ENCODE assay signal across 17 cellular contexts in genomic region chr13:47256618-47257017, GRCh38.
A peak's percentile ranks its signal among the peaks of the same experiment; 100 is the strongest.
DNase-seq lines count a peak whose midpoint lies in the region; ATAC-seq and TF ChIP-seq lines count a peak whose summit lies in the region.
"Had no signal": no experiment of that assay in that cellular context is flagged by ENCODE, and none has a peak within 500 bp of the region (broad histone marks: within the 10 kb centered on the region; RNA-seq: fewer than 3 reads in every experiment).

No MANE protein-coding gene starts in this region.

- peak; percentile 90 for ATAC-seq in RWPE2 (ENCODE audit: low read depth)
- no peak for ATAC-seq in GM18867 (IDR thresholded peaks at IDR 0.05; ENCODE audit: unreplicated experiment)
- ATAC-seq in GM21515 (IDR thresholded peaks at IDR 0.05; ENCODE audit: unreplicated experiment) = no peak
- ATAC-seq: activated CD8-positive, alpha-beta memory T cell treated with anti-CD3 and anti-CD28 coated beads, Interleukin-2, amount 10 ng/mL, durations not matched to agents 7 days and 5 days; stimulated activated naive CD8-positive, alpha-beta T cell treated with anti-CD3 and anti-CD28 coated beads, Interleukin-15, amount 100 ng/mL, for 72 hours had no signal

- H3K36me3 ChIP-seq in RWPE2 (ENCODE audit: low read depth) (no peaks in the 10 kb centered on the region), MM.1S (replicated peaks; ENCODE audit: insufficient read depth, low read length) (no peaks in the 10 kb centered on the region)
- H3K36me3 ChIP-seq: cardiac muscle cell, ovary had no signal

- no peaks in the 10 kb centered on the region for H3K27me3 ChIP-seq in RWPE2 (ENCODE audit: insufficient read depth, poor library complexity, severe bottlenecking)
- no peaks in the 10 kb centered on the region for H3K27me3 ChIP-seq in MM.1S (replicated peaks; ENCODE audit: insufficient read depth, low read length)
- H3K27me3 ChIP-seq: ovary had no signal

- H3K27ac ChIP-seq in RWPE2 (ENCODE audit: poor library complexity, severe bottlenecking) (no peak overlapping the region), MM.1S (ENCODE audit: low read length) (no peak overlapping the region)
- H3K27ac ChIP-seq: cardiac muscle cell, ovary had no signal

- H4K20me1 ChIP-seq in MM.1S (ENCODE audit: insufficient read depth, low read length) = no peaks in the 10 kb centered on the region

- H3K4me2 ChIP-seq in MM.1S (ENCODE audit: low read depth, low read length) = no peak overlapping the region

- no peak overlapping the region for H3K9ac ChIP-seq in MM.1S (ENCODE audit: low read length)

- TF ChIP-seq CTCF in RWPE2 (IDR thresholded peaks at IDR 0.05; ENCODE audit: poor library complexity, severe bottlenecking) (no peak), fibroblast of mammary gland (conservative IDR thresholded peaks at IDR 0.05; ENCODE audit: control insufficient read depth, insufficient read depth, low read depth, low read length) (no peak), MM.1S (IDR thresholded peaks at IDR 0.05; ENCODE audit: low read length) (no peak)

- H3F3A ChIP-seq in MM.1S (ENCODE audit: insufficient read depth, low read length) = no peaks in the 10 kb centered on the region

- DNase-seq in A172 (ENCODE audit: low spot score) (peak; percentile 74), GM03348 (ENCODE audit: low spot score) (peak; percentile 68), RWPE2 (ENCODE audit: low spot score) (no peak), fibroblast of mammary gland (ENCODE audit: low read depth) (peak; percentile 96), posterior vena cava (ENCODE audit: low spot score) (no peak), MM.1S (no peak)
- DNase-seq: activated CD8-positive, alpha-beta memory T cell treated with anti-CD3 and anti-CD28 coated beads, Interleukin-2, amount 10 ng/mL, durations not matched to agents 7 days and 5 days; DMS 273 treated with DMSO at 0.1 percent for 48 hours; effector memory CD4-positive, alpha-beta T cell; glutamatergic neuron; NCI-H1092; NCI-H2171; ovary; stimulated activated naive CD8-positive, alpha-beta T cell treated with anti-CD3 and anti-CD28 coated beads, Interleukin-15, amount 100 ng/mL, for 72 hours had no signal

- H2AFZ ChIP-seq in MM.1S (ENCODE audit: low read length) = no peak overlapping the region

- H3K9me2 ChIP-seq in MM.1S (replicated peaks; ENCODE audit: insufficient read depth, low read length) = no peaks in the 10 kb centered on the region

- H3K4me1 ChIP-seq in RWPE2 (ENCODE audit: insufficient read depth, poor library complexity, severe bottlenecking) (peaks cover 6% of the 10 kb centered on the region), MM.1S (ENCODE audit: low read length) (no peaks in the 10 kb centered on the region)

- H3K4me3 ChIP-seq in RWPE2 (ENCODE audit: severe bottlenecking) (no peak overlapping the region), fibroblast of mammary gland (ENCODE audit: control insufficient read depth, low read depth, low read length) (no peak overlapping the region), MM.1S (ENCODE audit: low read length) (no peak overlapping the region)
- H3K4me3 ChIP-seq: cardiac muscle cell, ovary had no signal

- no peaks in the 10 kb centered on the region for H3K9me3 ChIP-seq in RWPE2 (ENCODE audit: severe bottlenecking)
- no peaks in the 10 kb centered on the region for H3K9me3 ChIP-seq in MM.1S (replicated peaks; ENCODE audit: insufficient read depth, low read length)
- H3K9me3 ChIP-seq: ovary had no signal

- no peaks in the 10 kb centered on the region for H3K79me2 ChIP-seq in MM.1S (ENCODE audit: low read length)

- intact Hi-C loops in posterior vena cava (cut with DNase I) = no loop called here

Comparison
In these comparisons a context has a peak if more than half of its experiments do, and no peak if none do; other contexts are left out.
1. DNase-seq: peak in A172 (single experiment), GM03348 (single experiment) and fibroblast of mammary gland (single experiment); none in RWPE2 (single experiment), posterior vena cava (single experiment) and MM.1S (single experiment).